ENCODE assay signal across 16 cellular contexts in the genomic region with DNA sequence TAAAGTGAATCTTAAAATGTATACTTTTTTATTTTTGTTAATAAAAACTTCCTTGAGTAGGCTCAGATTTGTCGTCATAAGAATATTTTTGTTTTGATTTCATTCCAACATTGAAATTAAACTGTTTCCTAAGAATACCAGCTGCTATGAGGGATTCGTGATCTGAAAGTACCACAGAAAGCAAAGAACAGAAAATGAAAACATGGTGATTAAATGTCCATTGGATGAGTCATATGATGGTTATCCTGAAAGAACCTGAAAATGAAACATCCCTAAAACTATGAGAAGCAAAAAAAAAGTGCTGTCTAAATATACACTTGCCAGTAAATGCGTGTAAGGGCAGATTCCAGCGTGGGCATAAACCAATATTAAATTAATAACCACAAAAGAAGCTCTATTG.
DNase-seq lines count a peak whose midpoint lies in the region; FAIRE-seq and TF ChIP-seq lines count a peak whose summit lies in the region.
"Had no signal": no experiment of that assay in that cellular context is flagged by ENCODE, and none has a peak within 500 bp of the region (broad histone marks: within the 10 kb centered on the region; RNA-seq: fewer than 3 reads in every experiment).

No MANE protein-coding gene starts in this region.

- H3K9me3 ChIP-seq in astrocyte (ENCODE audit: insufficient read depth, low read depth, low read length), result no peaks in the 10 kb centered on the region
- H3K9me3 ChIP-seq: heart right ventricle, thoracic aorta had no signal

- TF ChIP-seq CTCF in astrocyte (IDR thresholded peaks at IDR 0.05; ENCODE audit: insufficient read depth, low read depth, low read length), result no peak

- H3K4me1 Mint-ChIP-seq in astrocyte (ENCODE audit: low read depth, unreplicated experiment), result peaks cover 23% of the 10 kb centered on the region

- no peaks in the 10 kb centered on the region for H3K27me3 Mint-ChIP-seq in astrocyte (ENCODE audit: low read depth, unreplicated experiment)

- H3K4me2 ChIP-seq in astrocyte (ENCODE audit: low read length), result peak overlapping the region; percentile 33

- no peaks in the 10 kb centered on the region for H3K27me3 ChIP-seq in astrocyte (ENCODE audit: insufficient read depth, low read length)
- H3K27me3 ChIP-seq: heart right ventricle had no signal

- H3K27ac ChIP-seq in astrocyte (ENCODE audit: low read depth, low read length), result peak overlapping the region; percentile 40
- H3K27ac ChIP-seq: heart right ventricle, thoracic aorta had no signal

- no peak overlapping the region for H2AFZ ChIP-seq in astrocyte (ENCODE audit: low read depth, low read length)

- DNase-seq in A172 (ENCODE audit: low spot score) (peak; percentile 48), HCEC 1CT (peak; percentile 76), astrocyte (ENCODE audit: low read depth) (peak; percentile 85), hepatic stellate cell (ENCODE audit: low spot score) (peak; percentile 36)
- no peak for DNase-seq in activated CD4-positive, alpha-beta T cell treated with anti-CD3 and anti-CD28 coated beads for 4 hours
- DNase-seq in stimulated activated CD4-positive, alpha-beta T cell treated with anti-CD3 and anti-CD28 coated beads, Interleukin-1b, Interleukin-23, amount 100 ng/mL, for 48 hours, result no peak
- DNase-seq in activated CD8-positive, alpha-beta memory T cell treated with anti-CD3 and anti-CD28 coated beads, Interleukin-2, amount 50 U/mL, for 4 hours, result no peak
- DNase-seq in stimulated activated CD4-positive, alpha-beta T cell treated with anti-CD3 and anti-CD28 coated beads, Interleukin-12 subunit alpha, Interleukin-12 subunit beta, amount 100 ng/mL, for 4 hours, result no peak
- DNase-seq: heart right ventricle, NCI-H1105, NCI-H446 treated with DMSO at 0.1 percent for 48 hours, Right ventricle myocardium superior had no signal

- H3K36me3 Mint-ChIP-seq in astrocyte (ENCODE audit: low read depth, unreplicated experiment), result no peaks in the 10 kb centered on the region

- no peak overlapping the region for H3K27ac Mint-ChIP-seq in astrocyte (ENCODE audit: unreplicated experiment)
- H3K27ac Mint-ChIP-seq: activated T-helper 1 cell treated with anti-CD3 and anti-CD28 coated beads, Interleukin-12 subunit alpha, Interleukin-12 subunit beta, Interleukin-2, Interleukin-4 antibody, amounts not matched to agents 30 ng/mL and 10 ng/mL and 1 ng/mL, durations not matched to agents 14 hours and 24 hours and 36 hours had no signal

- no peak overlapping the region for H3K4me3 Mint-ChIP-seq in astrocyte (ENCODE audit: unreplicated experiment)
- H3K4me3 Mint-ChIP-seq: activated T-helper 1 cell treated with anti-CD3 and anti-CD28 coated beads, Interleukin-12 subunit alpha, Interleukin-12 subunit beta, Interleukin-2, Interleukin-4 antibody, amounts not matched to agents 30 ng/mL and 10 ng/mL and 1 ng/mL, durations not matched to agents 14 hours and 24 hours and 36 hours had no signal

- no peaks in the 10 kb centered on the region for H3K79me2 ChIP-seq in astrocyte (ENCODE audit: insufficient read depth, low read length)

- H4K20me1 ChIP-seq in astrocyte (ENCODE audit: insufficient read depth, low read length), result no peaks in the 10 kb centered on the region

- FAIRE-seq in astrocyte (lab: Jason Lieb, UNC), result no peak
- FAIRE-seq: A204.1, colon had no signal

- H3K4me3 ChIP-seq in astrocyte (ENCODE audit: insufficient read depth, low read depth, low read length), result no peak overlapping the region
- H3K4me3 ChIP-seq: heart right ventricle, thoracic aorta had no signal

- H3K36me3 ChIP-seq in astrocyte (ENCODE audit: insufficient read depth, low read length), result no peaks in the 10 kb centered on the region
- H3K36me3 ChIP-seq: heart right ventricle, thoracic aorta had no signal

- no peak overlapping the region for H3K9ac ChIP-seq in astrocyte (ENCODE audit: low read length)

- H3K4me1 ChIP-seq in astrocyte (ENCODE audit: insufficient read depth, low read length), result peaks cover 4% of the 10 kb centered on the region
- H3K4me1 ChIP-seq: heart right ventricle had no signal

- no peaks in the 10 kb centered on the region for H3K9me3 Mint-ChIP-seq in astrocyte (ENCODE audit: unreplicated experiment)
- H3K9me3 Mint-ChIP-seq: activated T-helper 1 cell treated with anti-CD3 and anti-CD28 coated beads, Interleukin-12 subunit alpha, Interleukin-12 subunit beta, Interleukin-2, Interleukin-4 antibody, amounts not matched to agents 30 ng/mL and 10 ng/mL and 1 ng/mL, durations not matched to agents 14 hours and 24 hours and 36 hours had no signal

Comparison
In these comparisons a context has a peak if more than half of its experiments do, and no peak if none do; other contexts are left out.
1. DNase-seq: peak in A172 (single experiment), HCEC 1CT (single experiment), astrocyte (single experiment) and hepatic stellate cell (single experiment); none in activated CD4-positive, alpha-beta T cell treated with anti-CD3 and anti-CD28 coated beads for 4 hours (0 of 2), stimulated activated CD4-positive, alpha-beta T cell treated with anti-CD3 and anti-CD28 coated beads, Interleukin-1b, Interleukin-23, amount 100 ng/mL, for 48 hours (single experiment), activated CD8-positive, alpha-beta memory T cell treated with anti-CD3 and anti-CD28 coated beads, Interleukin-2, amount 50 U/mL, for 4 hours (single experiment) and stimulated activated CD4-positive, alpha-beta T cell treated with anti-CD3 and anti-CD28 coated beads, Interleukin-12 subunit alpha, Interleukin-12 subunit beta, amount 100 ng/mL, for 4 hours (single experiment).